8 cellular contexts compared by ENCODE assay signal in the genomic region with DNA sequence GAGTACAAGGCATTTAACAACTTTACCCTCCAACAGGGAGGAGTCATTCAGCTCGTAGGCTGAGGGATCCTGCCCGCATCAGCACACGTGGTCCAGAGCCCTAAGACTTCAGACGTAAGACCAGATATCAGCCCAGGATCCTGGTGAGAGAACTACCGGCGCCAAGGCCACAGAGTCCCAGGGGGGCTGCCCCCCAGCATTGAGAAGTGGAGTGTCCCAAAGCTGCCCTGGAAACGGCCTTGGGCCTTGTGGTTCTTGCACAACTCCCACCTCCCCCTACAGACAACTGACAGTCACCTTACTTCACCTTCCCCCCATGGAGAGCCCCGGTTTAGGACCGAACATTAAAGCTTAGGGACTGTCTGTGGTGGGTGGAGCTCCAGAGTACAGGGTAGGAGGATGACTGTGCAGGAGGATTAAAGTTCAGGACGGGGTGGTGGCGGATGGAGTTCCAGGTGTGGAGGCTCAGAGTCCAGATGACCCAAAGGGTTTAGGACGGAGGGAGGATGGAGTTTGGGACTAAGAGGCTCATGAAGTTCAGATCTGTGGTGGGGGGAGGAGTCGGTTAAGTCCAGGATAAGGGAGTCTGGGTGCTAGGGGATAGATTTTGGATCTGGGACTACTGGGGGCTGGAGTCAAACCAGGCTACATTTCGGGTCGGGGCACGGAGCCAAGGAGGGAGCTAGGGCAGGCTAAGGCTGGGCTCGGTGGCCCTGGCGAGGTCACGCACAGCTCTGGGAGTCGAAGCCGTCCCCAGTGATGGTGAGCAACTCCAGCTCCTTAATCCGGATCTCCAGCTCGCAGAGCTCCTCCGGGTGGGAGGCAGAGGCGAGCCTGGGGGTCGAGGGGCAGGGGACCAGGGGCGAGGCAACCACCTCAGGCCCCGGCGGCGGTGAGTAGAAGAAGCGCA. TPM values are rescaled to one million over a fixed set of nuclear protein-coding genes. Genes with fewer than 3 reads are reported as not detected.
DNase-seq lines count a peak whose midpoint lies in the region; ATAC-seq lines count a peak whose summit lies in the region.
"Had no signal": no experiment of that assay in that cellular context is flagged by ENCODE, and none has a peak within 500 bp of the region (broad histone marks: within the 10 kb centered on the region; RNA-seq: fewer than 3 reads in every experiment).

No MANE protein-coding gene starts in this region.

- peaks cover 27% of the 10 kb centered on the region for H3K4me1 Mint-ChIP-seq in activated T-helper 1 cell treated with anti-CD3 and anti-CD28 coated beads, Interleukin-12 subunit alpha, Interleukin-12 subunit beta, Interleukin-2, Interleukin-4 antibody, amounts not matched to agents 30 ng/mL and 10 ng/mL and 1 ng/mL, durations not matched to agents 14 hours and 24 hours and 36 hours (ENCODE audit: low read depth)
- H3K4me1 Mint-ChIP-seq in stimulated activated effector memory CD8-positive, alpha-beta T cell treated with anti-CD3 and anti-CD28 coated beads, Interleukin-12 subunit alpha, Interleukin-12 subunit beta, amount 100 ng/mL, for 72 hours, result peaks cover 16% of the 10 kb centered on the region

- H3K9me3 Mint-ChIP-seq in activated T-helper 1 cell treated with anti-CD3 and anti-CD28 coated beads, Interleukin-12 subunit alpha, Interleukin-12 subunit beta, Interleukin-2, Interleukin-4 antibody, amounts not matched to agents 30 ng/mL and 10 ng/mL and 1 ng/mL, durations not matched to agents 14 hours and 24 hours and 36 hours, result no peaks in the 10 kb centered on the region
- no peaks in the 10 kb centered on the region for H3K9me3 Mint-ChIP-seq in stimulated activated effector memory CD8-positive, alpha-beta T cell treated with anti-CD3 and anti-CD28 coated beads, Interleukin-12 subunit alpha, Interleukin-12 subunit beta, amount 100 ng/mL, for 72 hours

- H3K27me3 Mint-ChIP-seq in activated T-helper 1 cell treated with anti-CD3 and anti-CD28 coated beads, Interleukin-12 subunit alpha, Interleukin-12 subunit beta, Interleukin-2, Interleukin-4 antibody, amounts not matched to agents 30 ng/mL and 10 ng/mL and 1 ng/mL, durations not matched to agents 14 hours and 24 hours and 36 hours (ENCODE audit: insufficient read depth), result peaks cover 22% of the 10 kb centered on the region

- peaks cover 10% of the 10 kb centered on the region for H3K27me3 ChIP-seq in HUES48 (ENCODE audit: control insufficient read depth, insufficient read depth, low read length)

- H3K36me3 Mint-ChIP-seq in activated T-helper 1 cell treated with anti-CD3 and anti-CD28 coated beads, Interleukin-12 subunit alpha, Interleukin-12 subunit beta, Interleukin-2, Interleukin-4 antibody, amounts not matched to agents 30 ng/mL and 10 ng/mL and 1 ng/mL, durations not matched to agents 14 hours and 24 hours and 36 hours (ENCODE audit: low read depth), result no peaks in the 10 kb centered on the region
- peaks cover 5% of the 10 kb centered on the region for H3K36me3 Mint-ChIP-seq in stimulated activated effector memory CD8-positive, alpha-beta T cell treated with anti-CD3 and anti-CD28 coated beads, Interleukin-12 subunit alpha, Interleukin-12 subunit beta, amount 100 ng/mL, for 72 hours

- no peak overlapping the region for H3K9ac ChIP-seq in HUES48 (ENCODE audit: low read depth, low read length)

- no peaks in the 10 kb centered on the region for H3K9me3 ChIP-seq in HUES48 (ENCODE audit: control insufficient read depth, insufficient read depth, low read length)

- H3K27ac ChIP-seq in HUES48 (ENCODE audit: low read depth, low read length), result no peak overlapping the region

- intact Hi-C loops in activated T-helper 1 cell treated with anti-CD3 and anti-CD28 coated beads, Interleukin-12 subunit alpha, Interleukin-12 subunit beta, Interleukin-2, Interleukin-4 antibody, amounts not matched to agents 30 ng/mL and 10 ng/mL and 1 ng/mL, durations not matched to agents 14 hours and 24 hours and 36 hours (cut with micrococcal nuclease), result loop anchor here (1.0 to 10.0 kb wide), 8 partner anchors 36 to 1963 kb away; partner anchors contain the start of genes ABTB2, CAT, CSTF3 and EIF3M

- ATAC-seq in stimulated activated effector memory CD8-positive, alpha-beta T cell treated with anti-CD3 and anti-CD28 coated beads, Interleukin-12 subunit alpha, Interleukin-12 subunit beta, amount 100 ng/mL, for 72 hours, result no peak
- ATAC-seq in GM21447 (IDR thresholded peaks at IDR 0.05; ENCODE audit: unreplicated experiment), result no peak

- H3K4me3 ChIP-seq in HUES48 (ENCODE audit: low read depth, low read length) (peak overlapping the region; percentile 82; the same call in 1 of the 2 replicates), iPS-11a (ENCODE audit: low read depth, low read length) (peak overlapping the region; percentile 18)

- peaks cover 24% of the 10 kb centered on the region for H3K4me1 ChIP-seq in HUES48 (ENCODE audit: control insufficient read depth, insufficient read depth, low read length)

- H3K4me3 Mint-ChIP-seq in activated T-helper 1 cell treated with anti-CD3 and anti-CD28 coated beads, Interleukin-12 subunit alpha, Interleukin-12 subunit beta, Interleukin-2, Interleukin-4 antibody, amounts not matched to agents 30 ng/mL and 10 ng/mL and 1 ng/mL, durations not matched to agents 14 hours and 24 hours and 36 hours, result peak overlapping the region; percentile 78
- peak overlapping the region; percentile 76 for H3K4me3 Mint-ChIP-seq in stimulated activated effector memory CD8-positive, alpha-beta T cell treated with anti-CD3 and anti-CD28 coated beads, Interleukin-12 subunit alpha, Interleukin-12 subunit beta, amount 100 ng/mL, for 72 hours

- no peaks in the 10 kb centered on the region for H3K36me3 ChIP-seq in HUES48 (ENCODE audit: control insufficient read depth, insufficient read depth, low read length)

- no peak for DNase-seq in activated T-helper 1 cell treated with anti-CD3 and anti-CD28 coated beads, Interleukin-12 subunit alpha, Interleukin-12 subunit beta, Interleukin-2, Interleukin-4 antibody, amounts not matched to agents 30 ng/mL and 10 ng/mL and 1 ng/mL, durations not matched to agents 14 hours and 24 hours and 36 hours (ENCODE audit: low spot score)
- DNase-seq in stimulated activated effector memory CD8-positive, alpha-beta T cell treated with anti-CD3 and anti-CD28 coated beads, Interleukin-12 subunit alpha, Interleukin-12 subunit beta, amount 100 ng/mL, for 72 hours (ENCODE audit: low spot score in 2 of 2), result peak in 1 of 2 donors; percentile 54
- DNase-seq in midbrain (lab: John Stamatoyannopoulos, UW) (no peak), NCI-H1417 treated with DMSO at 0.1 percent for 48 hours (lab: John Stamatoyannopoulos, UW) (no peak)

- H3K27ac Mint-ChIP-seq in activated T-helper 1 cell treated with anti-CD3 and anti-CD28 coated beads, Interleukin-12 subunit alpha, Interleukin-12 subunit beta, Interleukin-2, Interleukin-4 antibody, amounts not matched to agents 30 ng/mL and 10 ng/mL and 1 ng/mL, durations not matched to agents 14 hours and 24 hours and 36 hours, result peak overlapping the region; percentile 31
- H3K27ac Mint-ChIP-seq in stimulated activated effector memory CD8-positive, alpha-beta T cell treated with anti-CD3 and anti-CD28 coated beads, Interleukin-12 subunit alpha, Interleukin-12 subunit beta, amount 100 ng/mL, for 72 hours, result no peak overlapping the region

RNA-seq across cellular contexts. Expression of gene C11orf91, which starts 0.9 kb away (rescaled TPM):
- total RNA-seq in activated T-helper 1 cell treated with anti-CD3 and anti-CD28 coated beads, Interleukin-12 subunit alpha, Interleukin-12 subunit beta, Interleukin-2, Interleukin-4 antibody, amounts not matched to agents 30 ng/mL and 10 ng/mL and 1 ng/mL, durations not matched to agents 14 hours and 24 hours and 36 hours, result 0.23 TPM in 1 of 2 replicates, not detected in the other
- total RNA-seq: M059J had no signal

RNA-seq across cellular contexts. Expression of gene CD59, which starts 36.5 kb away (rescaled TPM):
- 140 and 143 TPM in 2 replicates for total RNA-seq in activated T-helper 1 cell treated with anti-CD3 and anti-CD28 coated beads, Interleukin-12 subunit alpha, Interleukin-12 subunit beta, Interleukin-2, Interleukin-4 antibody, amounts not matched to agents 30 ng/mL and 10 ng/mL and 1 ng/mL, durations not matched to agents 14 hours and 24 hours and 36 hours
